9 cellular contexts compared by ENCODE assay signal in genomic region chr10:5434017-5434753, GRCh38. TPM values are rescaled to one million over a fixed set of nuclear protein-coding genes. Genes with fewer than 3 reads are reported as not detected.
DNase-seq lines count a peak whose midpoint lies in the region; ATAC-seq, FAIRE-seq and TF ChIP-seq lines count a peak whose summit lies in the region.
"Had no signal": no experiment of that assay in that cellular context is flagged by ENCODE, and none has a peak within 500 bp of the region (broad histone marks: within the 10 kb centered on the region; RNA-seq: fewer than 3 reads in every experiment).

No MANE protein-coding gene starts in this region.

- H3K27me3 ChIP-seq in Caco-2 (replicated peaks; ENCODE audit: control insufficient read depth, insufficient read depth, low read length) (no peaks in the 10 kb centered on the region), adrenal gland (no peaks in the 10 kb centered on the region), right cardiac atrium (ENCODE audit: control insufficient read depth, insufficient read depth) (no peaks in the 10 kb centered on the region)

- no peaks in the 10 kb centered on the region for H3K4me1 ChIP-seq in Caco-2
- H3K4me1 ChIP-seq in adrenal gland (replicated peaks in 1 of 2) = no peaks in the 10 kb centered on the region
- no peaks in the 10 kb centered on the region for H3K4me1 ChIP-seq in right cardiac atrium (ENCODE audit: control insufficient read depth, insufficient read depth, low read length)

- H3K27me3 Mint-ChIP-seq in Caco-2 (ENCODE audit: insufficient read depth, unreplicated experiment) = no peaks in the 10 kb centered on the region

- peaks cover 17% of the 10 kb centered on the region for H3K4me1 Mint-ChIP-seq in Caco-2 (ENCODE audit: low read depth, unreplicated experiment)
- H3K4me1 Mint-ChIP-seq in stimulated activated effector memory CD8-positive, alpha-beta T cell treated with anti-CD3 and anti-CD28 coated beads, Interleukin-12 subunit alpha, Interleukin-12 subunit beta, amount 100 ng/mL, for 72 hours = peaks cover 9% of the 10 kb centered on the region

- FAIRE-seq in GM19239 (lab: Jason Lieb, UNC) = peak; percentile 65

- H3K27ac ChIP-seq in adrenal gland (no peak overlapping the region), right cardiac atrium (ENCODE audit: low read length) (no peak overlapping the region)

- H3K9me3 Mint-ChIP-seq in Caco-2 (ENCODE audit: unreplicated experiment) = peaks cover 8% of the 10 kb centered on the region
- peaks cover 2% of the 10 kb centered on the region for H3K9me3 Mint-ChIP-seq in stimulated activated effector memory CD8-positive, alpha-beta T cell treated with anti-CD3 and anti-CD28 coated beads, Interleukin-12 subunit alpha, Interleukin-12 subunit beta, amount 100 ng/mL, for 72 hours

- H3K36me3 ChIP-seq in Caco-2 (ENCODE audit: control insufficient read depth, insufficient read depth, low read length) (no peaks in the 10 kb centered on the region), adrenal gland (replicated peaks in 1 of 2) (no peaks in the 10 kb centered on the region)

- H3K9me3 ChIP-seq in Caco-2 (no peaks in the 10 kb centered on the region), adrenal gland (replicated peaks in 1 of 3) (no peaks in the 10 kb centered on the region), right cardiac atrium (ENCODE audit: control insufficient read depth, low read length) (no peaks in the 10 kb centered on the region)

- H3K36me3 Mint-ChIP-seq in Caco-2 (ENCODE audit: insufficient read depth, unreplicated experiment) = peaks cover 53% of the 10 kb centered on the region
- H3K36me3 Mint-ChIP-seq in stimulated activated effector memory CD8-positive, alpha-beta T cell treated with anti-CD3 and anti-CD28 coated beads, Interleukin-12 subunit alpha, Interleukin-12 subunit beta, amount 100 ng/mL, for 72 hours = peaks cover 15% of the 10 kb centered on the region

- no TSS peak for BruUV-seq in Caco-2 (replicated peaks; lab: Mats Ljungman, UMichigan)

- no peak overlapping the region for H3K27ac Mint-ChIP-seq in Caco-2 (ENCODE audit: unreplicated experiment)
- H3K27ac Mint-ChIP-seq in stimulated activated effector memory CD8-positive, alpha-beta T cell treated with anti-CD3 and anti-CD28 coated beads, Interleukin-12 subunit alpha, Interleukin-12 subunit beta, amount 100 ng/mL, for 72 hours = no peak overlapping the region

- TF ChIP-seq POLR2A in adrenal gland (IDR thresholded peaks at IDR 0.05) = no peak

- H3K4me3 Mint-ChIP-seq in Caco-2 (ENCODE audit: unreplicated experiment) = no peak overlapping the region
- H3K4me3 Mint-ChIP-seq in stimulated activated effector memory CD8-positive, alpha-beta T cell treated with anti-CD3 and anti-CD28 coated beads, Interleukin-12 subunit alpha, Interleukin-12 subunit beta, amount 100 ng/mL, for 72 hours = no peak overlapping the region

- POLR2A ChIA-PET in Caco-2 (lab: Charles Lee) = no interaction called here

- DNase-seq in Caco-2 (peak in 1 of 2 experiments; percentile 66), GM19239 (ENCODE audit: insufficient read length, low spot score) (no peak), NCI-H1092 (lab: John Stamatoyannopoulos, UW) (peak; percentile 29), adrenal gland (no peak), right cardiac atrium (no peak), GOT3 (lab: John Stamatoyannopoulos, UW) (no peak), NCI-H128 (lab: John Stamatoyannopoulos, UW; ENCODE audit: unreplicated experiment) (no peak)
- DNase-seq in stimulated activated effector memory CD8-positive, alpha-beta T cell treated with anti-CD3 and anti-CD28 coated beads, Interleukin-12 subunit alpha, Interleukin-12 subunit beta, amount 100 ng/mL, for 72 hours (ENCODE audit: low spot score in 2 of 2) = no peak

- CTCF ChIA-PET in Caco-2 (lab: Charles Lee) = interaction anchor here (0.6 to 2.9 kb wide), 15 partner anchors 8 to 620 kb away, joined by 3 to 27 read pairs (median 5); partner anchors contain the start of gene AKR1E2

- peak; percentile 26 to 73 for ATAC-seq in right cardiac atrium
- peak; percentile 44 for ATAC-seq in stimulated activated effector memory CD8-positive, alpha-beta T cell treated with anti-CD3 and anti-CD28 coated beads, Interleukin-12 subunit alpha, Interleukin-12 subunit beta, amount 100 ng/mL, for 72 hours

- intact Hi-C loops in Caco-2 (cut with micrococcal nuclease; ENCODE audit: unreplicated experiment) (loop anchor here (1.0 to 5.0 kb wide), 6 partner anchors 49 to 619 kb away; partner anchors contain the start of gene AKR1C3), adrenal gland (cut with DNase I) (no loop called here), right cardiac atrium (cut with DNase I) (loop anchor here in 1 of 4 donors (10.0 kb wide), 1 partner anchor 589 kb away; no protein-coding TSS in a partner anchor)

- TF ChIP-seq CTCF in Caco-2 (IDR thresholded peaks at IDR 0.05; ENCODE audit: insufficient read depth in 1 of 2, low read depth in 1 of 2, low read length in 1 of 2, severe bottlenecking in 1 of 2, unreplicated experiment in 1 of 2) (peak; percentile 81 to 86), adrenal gland (IDR thresholded peaks at IDR 0.05) (peak; percentile 45 to 69 (median 58))

- H3K4me3 ChIP-seq in Caco-2 (ENCODE audit: low read depth, low read length) (no peak overlapping the region), adrenal gland (no peak overlapping the region), right cardiac atrium (ENCODE audit: low read length) (no peak overlapping the region)

- WGBS in adrenal gland, 4 donors = 48 to 61% (median 53%) methylated on average over 3 of the region's 3 CpGs
- WGBS in right cardiac atrium = 51% methylated on average over 3 of the region's 3 CpGs

RNA-seq across cellular contexts. Expression of gene NET1, which starts 21.8 kb away (rescaled TPM):
- total RNA-seq in Caco-2 (2022) (149 and 175 TPM in 2 replicates), adrenal gland (10 to 100 TPM; 13.3 to 26.2 (median 22.1) TPM), right cardiac atrium (10 to 100 TPM; 16.2 to 26.6 (median 20.8) TPM)
- polyA plus RNA-seq in adrenal gland (10 to 100 TPM in 2 of 3 donors, 1 to 10 TPM in 1; 8.7 to 14.1 (median 12.4) TPM), right cardiac atrium (6.7 TPM)

RNA-seq across cellular contexts. Expression of gene TUBAL3, which starts 29.6 kb away (rescaled TPM):
- total RNA-seq in Caco-2 (2022) = 0.39 TPM in 1 of 2 replicates, not detected in the other
- not detected for total RNA-seq in adrenal gland
- polyA plus RNA-seq in adrenal gland = not detected
- 1 to 10 TPM in 3 of 4 donors, under 1 TPM in 1; 0.66 to 1.7 (median 1.0) TPM for total RNA-seq in right cardiac atrium
- polyA plus RNA-seq in right cardiac atrium = 0.43 TPM
- total RNA-seq: T-helper 2 cell treated with Interferon-gamma antibody and Interleukin-4, amounts not matched to agents 100 ng/mL and 5 ng/mL, for 36 hours had no signal
